ENCODE assay signal across 23 cellular contexts in the genomic region with DNA sequence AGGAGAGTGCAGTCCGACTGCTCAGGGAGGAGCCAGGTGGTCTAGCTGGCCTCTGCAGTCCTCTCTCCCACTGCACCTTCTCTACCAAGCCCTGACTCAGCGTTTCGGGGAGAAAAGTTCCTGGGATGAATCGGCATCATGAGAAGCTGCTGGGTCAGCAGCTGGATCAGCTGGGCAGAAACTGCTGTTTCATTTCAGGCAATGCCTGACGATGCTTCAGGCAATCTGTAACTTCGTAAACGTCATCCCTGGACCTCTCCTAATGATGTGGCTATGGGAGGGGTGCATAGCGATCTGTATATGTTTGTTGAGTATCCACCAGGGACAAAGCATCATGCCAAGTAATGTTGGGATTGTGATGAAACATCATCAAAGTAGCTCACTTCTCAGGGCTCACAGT. TPM values are rescaled to one million over a fixed set of nuclear protein-coding genes. Genes with fewer than 3 reads are reported as not detected.
DNase-seq lines count a peak whose midpoint lies in the region; ATAC-seq and TF ChIP-seq lines count a peak whose summit lies in the region.
"Had no signal": no experiment of that assay in that cellular context is flagged by ENCODE, and none has a peak within 500 bp of the region (broad histone marks: within the 10 kb centered on the region; RNA-seq: fewer than 3 reads in every experiment).

No MANE protein-coding gene starts in this region.

- H3K9me2 ChIP-seq in Karpas-422 (replicated peaks; ENCODE audit: insufficient read depth, low read length), result no peaks in the 10 kb centered on the region

- no peak overlapping the region for H3K27ac Mint-ChIP-seq in Caco-2 (ENCODE audit: unreplicated experiment)
- H3K27ac Mint-ChIP-seq in T-helper 2 cell treated with Interferon-gamma antibody and Interleukin-4, amounts not matched to agents 5 μg/mL and 100 μg/mL, for 36 hours, result no peak overlapping the region
- H3K27ac Mint-ChIP-seq: IgD-negative memory B cell had no signal

- peaks cover 76% of the 10 kb centered on the region for H3K36me3 Mint-ChIP-seq in Caco-2 (ENCODE audit: insufficient read depth, unreplicated experiment)
- no peaks in the 10 kb centered on the region for H3K36me3 Mint-ChIP-seq in T-helper 2 cell treated with Interferon-gamma antibody and Interleukin-4, amounts not matched to agents 5 μg/mL and 100 μg/mL, for 36 hours (ENCODE audit: low read depth)
- H3K36me3 Mint-ChIP-seq: IgD-negative memory B cell had no signal

- intact Hi-C loops in Caco-2 (cut with micrococcal nuclease; ENCODE audit: unreplicated experiment), result no loop called here

- no peaks in the 10 kb centered on the region for H4K20me1 ChIP-seq in Karpas-422 (ENCODE audit: insufficient read depth, low read depth, low read length)

- no peaks in the 10 kb centered on the region for H3K36me3 ChIP-seq in Caco-2 (ENCODE audit: control insufficient read depth, insufficient read depth, low read length)
- H3K36me3 ChIP-seq in Karpas-422 (ENCODE audit: insufficient read depth, low read length), result no peaks in the 10 kb centered on the region
- H3K36me3 ChIP-seq: esophagus squamous epithelium, ovary had no signal

- ATAC-seq in SK-N-SH treated with all-trans-retinoic acid at 6 μM for 48 hours, result no peak
- ATAC-seq: sciatic nerve had no signal

- no peaks in the 10 kb centered on the region for H3K27me3 Mint-ChIP-seq in Caco-2 (ENCODE audit: insufficient read depth, unreplicated experiment)
- H3K27me3 Mint-ChIP-seq in T-helper 2 cell treated with Interferon-gamma antibody and Interleukin-4, amounts not matched to agents 5 μg/mL and 100 μg/mL, for 36 hours (ENCODE audit: low read depth), result peaks cover 6% of the 10 kb centered on the region

- no peaks in the 10 kb centered on the region for H3K4me1 Mint-ChIP-seq in Caco-2 (ENCODE audit: low read depth, unreplicated experiment)
- H3K4me1 Mint-ChIP-seq in T-helper 2 cell treated with Interferon-gamma antibody and Interleukin-4, amounts not matched to agents 5 μg/mL and 100 μg/mL, for 36 hours (ENCODE audit: low read depth), result no peaks in the 10 kb centered on the region

- DNase-seq in Caco-2 (no peak), Karpas-422 (peak; percentile 4), epithelial cell of esophagus (ENCODE audit: low read depth) (peak; percentile 40), kidney tubule cell (ENCODE audit: low spot score) (peak; percentile 30), AML-193 (lab: John Stamatoyannopoulos, UW) (no peak)
- no peak for DNase-seq in activated naive CD4-positive, alpha-beta T cell treated with anti-CD3 and anti-CD28 coated beads, Interleukin-2, amount 50 U/mL, for 16 hours
- DNase-seq in T-helper 2 cell treated with Interferon-gamma antibody and Interleukin-4, amounts not matched to agents 5 μg/mL and 100 μg/mL, for 36 hours (ENCODE audit: low spot score), result no peak
- DNase-seq: activated CD4-positive, alpha-beta T cell treated with anti-CD3 and anti-CD28 coated beads, Interleukin-2, amount 50 U/mL, for 4 hours; activated gamma-delta T cell treated with Interleukin-2 at 50 U/mL for 16 hours; amniotic stem cell; COR-L47; effector CD4-positive, alpha-beta T cell; EL; esophagus squamous epithelium; NCI-H187; ovary; PC-9; T-helper 2 cell had no signal

- H3K4me1 ChIP-seq in Caco-2, result no peaks in the 10 kb centered on the region
- H3K4me1 ChIP-seq in Karpas-422 (ENCODE audit: low read length), result no peaks in the 10 kb centered on the region
- H3K4me1 ChIP-seq: esophagus squamous epithelium had no signal

- no peaks in the 10 kb centered on the region for H3K9me3 Mint-ChIP-seq in Caco-2 (ENCODE audit: unreplicated experiment)
- no peaks in the 10 kb centered on the region for H3K9me3 Mint-ChIP-seq in T-helper 2 cell treated with Interferon-gamma antibody and Interleukin-4, amounts not matched to agents 5 μg/mL and 100 μg/mL, for 36 hours

- H3K79me2 ChIP-seq in Karpas-422 (ENCODE audit: low read length), result no peaks in the 10 kb centered on the region

- BruUV-seq in Caco-2 (replicated peaks; lab: Mats Ljungman, UMichigan), result TSS peak; percentile 16

- H3K9me3 ChIP-seq in Caco-2, result no peaks in the 10 kb centered on the region
- no peaks in the 10 kb centered on the region for H3K9me3 ChIP-seq in Karpas-422 (ENCODE audit: low read length)
- H3K9me3 ChIP-seq: esophagus squamous epithelium, ovary had no signal

- TF ChIP-seq CTCF in Caco-2 (IDR thresholded peaks at IDR 0.05; ENCODE audit: insufficient read depth in 1 of 2, low read depth in 1 of 2, low read length in 1 of 2, severe bottlenecking in 1 of 2, unreplicated experiment in 1 of 2) (no peak), epithelial cell of esophagus (IDR thresholded peaks at IDR 0.05; ENCODE audit: insufficient read depth, low read depth, low read length, missing control alignments) (no peak)

- no peak overlapping the region for H3K4me3 Mint-ChIP-seq in Caco-2 (ENCODE audit: unreplicated experiment)
- H3K4me3 Mint-ChIP-seq in T-helper 2 cell treated with Interferon-gamma antibody and Interleukin-4, amounts not matched to agents 5 μg/mL and 100 μg/mL, for 36 hours, result no peak overlapping the region
- H3K4me3 Mint-ChIP-seq: IgD-negative memory B cell had no signal

- H3K27ac ChIP-seq in Karpas-422 (ENCODE audit: low read length), result no peak overlapping the region
- H3K27ac ChIP-seq: esophagus squamous epithelium, HL-60, ovary, PC-9 had no signal

- H3K27me3 ChIP-seq in Caco-2 (replicated peaks; ENCODE audit: control insufficient read depth, insufficient read depth, low read length) (no peaks in the 10 kb centered on the region), Karpas-422 (ENCODE audit: low read length) (no peaks in the 10 kb centered on the region)
- H3K27me3 ChIP-seq: ovary had no signal

- H2AFZ ChIP-seq in Karpas-422 (ENCODE audit: low read length), result no peak overlapping the region
- H2AFZ ChIP-seq: PC-9 had no signal

- H3K9ac ChIP-seq in Karpas-422 (ENCODE audit: low read length), result no peak overlapping the region

- CTCF ChIA-PET in Caco-2 (lab: Charles Lee), result no interaction called here

- POLR2A ChIA-PET in Caco-2 (lab: Charles Lee), result no interaction called here

- no peak overlapping the region for H3K4me2 ChIP-seq in Karpas-422 (ENCODE audit: low read depth, low read length, poor library complexity, severe bottlenecking)
- H3K4me2 ChIP-seq: PC-9 had no signal

- no peak overlapping the region for H3K4me3 ChIP-seq in Caco-2 (ENCODE audit: low read depth, low read length)
- no peak overlapping the region for H3K4me3 ChIP-seq in Karpas-422 (ENCODE audit: low read length)
- no peak overlapping the region for H3K4me3 ChIP-seq in epithelial cell of esophagus (ENCODE audit: low read length)
- H3K4me3 ChIP-seq: esophagus squamous epithelium, ovary, PC-9 had no signal

TF ChIP-seq in SK-N-SH treated with all-trans-retinoic acid at 6 μM for 48 hours, 23 proteins besides CTCF, POLR2A, EP300 and RAD21 (continues in another document):
- TF ChIP-seq ZFP30 (CRISPR knock-in tag; IDR thresholded peaks at IDR 0.05), result no peak
- TF ChIP-seq, protein P1, sequence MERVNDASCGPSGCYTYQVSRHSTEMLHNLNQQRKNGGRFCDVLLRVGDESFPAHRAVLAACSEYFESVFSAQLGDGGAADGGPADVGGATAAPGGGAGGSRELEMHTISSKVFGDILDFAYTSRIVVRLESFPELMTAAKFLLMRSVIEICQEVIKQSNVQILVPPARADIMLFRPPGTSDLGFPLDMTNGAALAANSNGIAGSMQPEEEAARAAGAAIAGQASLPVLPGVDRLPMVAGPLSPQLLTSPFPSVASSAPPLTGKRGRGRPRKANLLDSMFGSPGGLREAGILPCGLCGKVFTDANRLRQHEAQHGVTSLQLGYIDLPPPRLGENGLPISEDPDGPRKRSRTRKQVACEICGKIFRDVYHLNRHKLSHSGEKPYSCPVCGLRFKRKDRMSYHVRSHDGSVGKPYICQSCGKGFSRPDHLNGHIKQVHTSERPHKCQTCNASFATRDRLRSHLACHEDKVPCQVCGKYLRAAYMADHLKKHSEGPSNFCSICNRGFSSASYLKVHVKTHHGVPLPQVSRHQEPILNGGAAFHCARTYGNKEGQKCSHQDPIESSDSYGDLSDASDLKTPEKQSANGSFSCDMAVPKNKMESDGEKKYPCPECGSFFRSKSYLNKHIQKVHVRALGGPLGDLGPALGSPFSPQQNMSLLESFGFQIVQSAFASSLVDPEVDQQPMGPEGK (CRISPR knock-in tag; IDR thresholded peaks at IDR 0.05; ENCODE audit: borderline replicate concordance), result no peak
- TF ChIP-seq ZFP3 (CRISPR knock-in tag; IDR thresholded peaks at IDR 0.05), result no peak
- no peak for TF ChIP-seq OSR1 (CRISPR knock-in tag; IDR thresholded peaks at IDR 0.05)
- TF ChIP-seq ESRRG (CRISPR knock-in tag; IDR thresholded peaks at IDR 0.05), result no peak
- no peak for TF ChIP-seq ZNF565 (CRISPR knock-in tag; conservative IDR thresholded peaks at IDR 0.05; ENCODE audit: low read depth)
- TF ChIP-seq ZC3H10 (CRISPR knock-in tag; IDR thresholded peaks at IDR 0.05), result no peak
- TF ChIP-seq PPARA (CRISPR knock-in tag; IDR thresholded peaks at IDR 0.05; ENCODE audit: borderline replicate concordance), result no peak
- TF ChIP-seq, protein P2, sequence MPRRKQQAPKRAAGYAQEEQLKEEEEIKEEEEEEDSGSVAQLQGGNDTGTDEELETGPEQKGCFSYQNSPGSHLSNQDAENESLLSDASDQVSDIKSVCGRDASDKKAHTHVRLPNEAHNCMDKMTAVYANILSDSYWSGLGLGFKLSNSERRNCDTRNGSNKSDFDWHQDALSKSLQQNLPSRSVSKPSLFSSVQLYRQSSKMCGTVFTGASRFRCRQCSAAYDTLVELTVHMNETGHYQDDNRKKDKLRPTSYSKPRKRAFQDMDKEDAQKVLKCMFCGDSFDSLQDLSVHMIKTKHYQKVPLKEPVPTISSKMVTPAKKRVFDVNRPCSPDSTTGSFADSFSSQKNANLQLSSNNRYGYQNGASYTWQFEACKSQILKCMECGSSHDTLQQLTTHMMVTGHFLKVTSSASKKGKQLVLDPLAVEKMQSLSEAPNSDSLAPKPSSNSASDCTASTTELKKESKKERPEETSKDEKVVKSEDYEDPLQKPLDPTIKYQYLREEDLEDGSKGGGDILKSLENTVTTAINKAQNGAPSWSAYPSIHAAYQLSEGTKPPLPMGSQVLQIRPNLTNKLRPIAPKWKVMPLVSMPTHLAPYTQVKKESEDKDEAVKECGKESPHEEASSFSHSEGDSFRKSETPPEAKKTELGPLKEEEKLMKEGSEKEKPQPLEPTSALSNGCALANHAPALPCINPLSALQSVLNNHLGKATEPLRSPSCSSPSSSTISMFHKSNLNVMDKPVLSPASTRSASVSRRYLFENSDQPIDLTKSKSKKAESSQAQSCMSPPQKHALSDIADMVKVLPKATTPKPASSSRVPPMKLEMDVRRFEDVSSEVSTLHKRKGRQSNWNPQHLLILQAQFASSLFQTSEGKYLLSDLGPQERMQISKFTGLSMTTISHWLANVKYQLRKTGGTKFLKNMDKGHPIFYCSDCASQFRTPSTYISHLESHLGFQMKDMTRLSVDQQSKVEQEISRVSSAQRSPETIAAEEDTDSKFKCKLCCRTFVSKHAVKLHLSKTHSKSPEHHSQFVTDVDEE (CRISPR knock-in tag; IDR thresholded peaks at IDR 0.05), result no peak

RNA-seq across cellular contexts. Expression of a gene that starts 20.7 kb away (rescaled TPM):
- total RNA-seq in Caco-2 (2022), result 86.7 and 87.5 TPM in 2 replicates
- total RNA-seq in Karpas-422 (2014; rRNA removed; shearing (Covaris generic); ENCODE audit: low replicate concordance), result not detected in 2 replicates
- total RNA-seq: SK-MEL-5 had no signal

Comparison
In these comparisons a context has a peak if more than half of its experiments do, and no peak if none do; other contexts are left out.
1. DNase-seq: peak in Karpas-422 (single experiment), epithelial cell of esophagus (single experiment) and kidney tubule cell (single experiment); none in Caco-2 (0 of 2), activated naive CD4-positive, alpha-beta T cell treated with anti-CD3 and anti-CD28 coated beads, Interleukin-2, amount 50 U/mL, for 16 hours (single experiment), T-helper 2 cell treated with Interferon-gamma antibody and Interleukin-4, amounts not matched to agents 5 μg/mL and 100 μg/mL, for 36 hours (single experiment) and AML-193 (0 of 2).
2. RNA of a gene that starts 20.7 kb away (total RNA-seq): 86.7 to 87.5 TPM in Caco-2; not detected in Karpas-422; every median in the first group is over 10 times any median in the second.